ENCODE assay signal across 22 cellular contexts in the genomic region with DNA sequence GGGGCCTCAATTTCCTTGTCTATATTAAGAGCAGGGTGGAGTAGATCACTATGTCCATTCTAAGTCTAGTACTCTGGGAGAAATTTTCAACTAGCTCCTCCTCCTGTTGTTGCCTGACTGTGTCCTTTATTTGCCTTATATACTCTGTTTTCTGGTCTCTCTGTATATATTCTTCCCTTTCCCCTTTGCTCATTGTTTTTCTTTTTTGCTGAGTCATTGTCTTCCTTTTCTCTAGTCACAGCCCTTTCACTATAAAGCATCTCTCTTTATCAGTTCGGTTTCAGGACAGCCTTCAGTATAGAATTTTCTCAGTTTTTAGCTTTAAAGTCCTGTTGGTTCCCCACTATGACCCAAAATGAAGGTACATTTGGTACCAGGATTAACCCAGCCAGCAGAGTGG. TPM values are rescaled to one million over a fixed set of nuclear protein-coding genes. Genes with fewer than 3 reads are reported as not detected.
DNase-seq lines count a peak whose midpoint lies in the region; ATAC-seq, FAIRE-seq and TF ChIP-seq lines count a peak whose summit lies in the region.
"Had no signal": no experiment of that assay in that cellular context is flagged by ENCODE, and none has a peak within 500 bp of the region (broad histone marks: within the 10 kb centered on the region; RNA-seq: fewer than 3 reads in every experiment).

No MANE protein-coding gene starts in this region.

- H3K36me3 ChIP-seq in IMR-90 (ENCODE audit: control insufficient read depth, insufficient read depth, low read length) (no peaks in the 10 kb centered on the region), astrocyte (ENCODE audit: insufficient read depth, low read length) (no peaks in the 10 kb centered on the region), colonic mucosa (no peaks in the 10 kb centered on the region), mucosa of descending colon (ENCODE audit: low read depth) (no peaks in the 10 kb centered on the region)
- H3K36me3 ChIP-seq: SJCRH30 had no signal

- no TSS peak for BruUV-seq in IMR-90 (replicated peaks; lab: Mats Ljungman, UMichigan)

- no peak overlapping the region for H3K23ac ChIP-seq in IMR-90 (ENCODE audit: low read depth, low read length)

- DNase-seq in Caki2 (ENCODE audit: low read depth) (peak; percentile 41), IMR-90 (peak; percentile 39), astrocyte (ENCODE audit: low read depth) (peak; percentile 12), medulla oblongata (ENCODE audit: extremely low spot score) (peak; percentile 22), colonic mucosa (no peak), NCI-H82 (lab: John Stamatoyannopoulos, UW) (no peak), posterior vena cava (ENCODE audit: low spot score) (no peak), mucosa of descending colon (no peak)
- DNase-seq: activated CD4-positive, alpha-beta T cell treated with anti-CD3 and anti-CD28 coated beads for 48 hours; activated effector memory CD4-positive, alpha-beta T cell treated with anti-CD3 and anti-CD28 coated beads, Interleukin-2, amount 50 U/mL, for 16 hours; amniotic stem cell; cerebellar nuclear complex; Karpas-422; natural killer cell; NCI-H146; SJCRH30; T1000 had no signal

- in situ Hi-C loops in Caki2 (cut with HindIII; ENCODE audit: low pct_unique_long_range_greater_than_20kb, low sequenced_read_pairs): no loop called here
- in situ Hi-C loops in IMR-90 (cut with MboI; ENCODE audit: low sequenced_read_pairs): no loop called here

- H2BK5ac ChIP-seq in IMR-90 (ENCODE audit: low read depth, low read length, poor library complexity, severe bottlenecking): peak overlapping the region; percentile 49

- no peak overlapping the region for H2AK5ac ChIP-seq in IMR-90 (ENCODE audit: low read depth, low read length)

- H3K4me3 ChIP-seq in IMR-90 (ENCODE audit: insufficient read depth, low read depth, low read length): no peak overlapping the region
- no peak overlapping the region for H3K4me3 ChIP-seq in astrocyte (ENCODE audit: insufficient read depth, low read depth, low read length)
- H3K4me3 ChIP-seq in colonic mucosa: no peak overlapping the region
- H3K4me3 ChIP-seq in mucosa of descending colon: no peak overlapping the region
- H3K4me3 ChIP-seq: lung, SJCRH30 had no signal

- TF ChIP-seq RAD21 in IMR-90 (IDR thresholded peaks at IDR 0.05; ENCODE audit: low read length): no peak

- peaks cover 5% of the 10 kb centered on the region for H3K4me1 Mint-ChIP-seq in astrocyte (ENCODE audit: low read depth, unreplicated experiment)
- H3K4me1 Mint-ChIP-seq: natural killer cell; stimulated activated effector memory CD8-positive, alpha-beta T cell treated with anti-CD3 and anti-CD28 coated beads, Interleukin-12 subunit alpha, Interleukin-12 subunit beta, amount 100 ng/mL, for 72 hours had no signal

- peak overlapping the region; percentile 22 for H3K27ac Mint-ChIP-seq in astrocyte (ENCODE audit: unreplicated experiment)
- H3K27ac Mint-ChIP-seq: natural killer cell; stimulated activated effector memory CD8-positive, alpha-beta T cell treated with anti-CD3 and anti-CD28 coated beads, Interleukin-12 subunit alpha, Interleukin-12 subunit beta, amount 100 ng/mL, for 72 hours had no signal

- no peak overlapping the region for H3K4me3 Mint-ChIP-seq in astrocyte (ENCODE audit: unreplicated experiment)
- H3K4me3 Mint-ChIP-seq: natural killer cell; stimulated activated effector memory CD8-positive, alpha-beta T cell treated with anti-CD3 and anti-CD28 coated beads, Interleukin-12 subunit alpha, Interleukin-12 subunit beta, amount 100 ng/mL, for 72 hours had no signal

- no peak overlapping the region for H4K91ac ChIP-seq in IMR-90 (ENCODE audit: insufficient read depth, low read depth, low read length)

- H3K9me3 ChIP-seq in IMR-90 (ENCODE audit: control insufficient read depth, insufficient read depth, low read length): no peaks in the 10 kb centered on the region
- H3K9me3 ChIP-seq in astrocyte (ENCODE audit: insufficient read depth, low read depth, low read length): no peaks in the 10 kb centered on the region
- no peaks in the 10 kb centered on the region for H3K9me3 ChIP-seq in colonic mucosa
- no peaks in the 10 kb centered on the region for H3K9me3 ChIP-seq in mucosa of descending colon
- H3K9me3 ChIP-seq: SJCRH30 had no signal

- H4K5ac ChIP-seq in IMR-90 (ENCODE audit: low read depth, low read length): peak overlapping the region; percentile 95

- H2AFZ ChIP-seq in IMR-90 (replicated peaks; ENCODE audit: low read length, poor library complexity) (no peak overlapping the region), astrocyte (ENCODE audit: low read depth, low read length) (peak overlapping the region; percentile 59)

- H3K27ac ChIP-seq in IMR-90 (ENCODE audit: insufficient read depth, low read length): 0 out of 2 replicates have a peak overlapping the region, but pooled peaks have one; percentile 34
- H3K27ac ChIP-seq in astrocyte (ENCODE audit: low read depth, low read length): no peak overlapping the region
- no peak overlapping the region for H3K27ac ChIP-seq in colonic mucosa
- H3K27ac ChIP-seq: HL-60, SJCRH30 had no signal

- no peak overlapping the region for H3K56ac ChIP-seq in IMR-90 (ENCODE audit: extremely low read depth, insufficient read depth, low read length)

- H3K27me3 ChIP-seq in IMR-90 (ENCODE audit: control insufficient read depth, insufficient read depth, low read length): no peaks in the 10 kb centered on the region
- H3K27me3 ChIP-seq in astrocyte (ENCODE audit: insufficient read depth, low read length): no peaks in the 10 kb centered on the region
- no peaks in the 10 kb centered on the region for H3K27me3 ChIP-seq in colonic mucosa
- H3K27me3 ChIP-seq: SJCRH30 had no signal

- H3K79me1 ChIP-seq in IMR-90 (ENCODE audit: low read depth in 1 of 2, low read length in 2 of 2): no peaks in the 10 kb centered on the region

- peak; percentile 59 for ATAC-seq in IMR-90 (ENCODE audit: low read depth)
- ATAC-seq in mucosa of descending colon: no peak
- ATAC-seq: natural killer cell; stimulated activated effector memory CD8-positive, alpha-beta T cell treated with anti-CD3 and anti-CD28 coated beads, Interleukin-12 subunit alpha, Interleukin-12 subunit beta, amount 100 ng/mL, for 72 hours had no signal

- H3K9ac ChIP-seq in IMR-90 (ENCODE audit: low read depth, low read length): no peak overlapping the region
- H3K9ac ChIP-seq in astrocyte (ENCODE audit: low read length): no peak overlapping the region
- H3K9ac ChIP-seq in colonic mucosa (ENCODE audit: low read depth in 2 of 2, low read length in 2 of 2): no peak overlapping the region

- peak overlapping the region; percentile 84 for H3K18ac ChIP-seq in IMR-90 (ENCODE audit: low read depth, low read length)

- intact Hi-C loops in IMR-90 (cut with micrococcal nuclease) (no loop called here), colonic mucosa (cut with DNase I) (no loop called here), posterior vena cava (cut with DNase I) (no loop called here), mucosa of descending colon (cut with DNase I, micrococcal nuclease) (no loop called here)

- no peak overlapping the region for H2AK9ac ChIP-seq in IMR-90 (replicated peaks; ENCODE audit: low read depth, low read length, poor library complexity)

- FAIRE-seq in astrocyte (lab: Jason Lieb, UNC): no peak
- FAIRE-seq: GM12892, H54 had no signal

- CTCF ChIA-PET in IMR-90 (lab: Yijun Ruan, JAX): interaction anchor here (1.2 kb wide), 1 partner anchor 42 kb away, joined by 3 read pairs; no protein-coding TSS in a partner anchor

- peak overlapping the region; percentile 65; the same call in 1 of the 2 replicates for H3K14ac ChIP-seq in IMR-90 (replicated peaks; ENCODE audit: low read depth, low read length)

- peaks cover 4% of the 10 kb centered on the region for H3K4me1 ChIP-seq in IMR-90 (ENCODE audit: control insufficient read depth, insufficient read depth, low read length)
- H3K4me1 ChIP-seq in astrocyte (ENCODE audit: insufficient read depth, low read length): no peaks in the 10 kb centered on the region
- no peaks in the 10 kb centered on the region for H3K4me1 ChIP-seq in colonic mucosa
- no peaks in the 10 kb centered on the region for H3K4me1 ChIP-seq in mucosa of descending colon (ENCODE audit: low read depth)

- H3K36me3 Mint-ChIP-seq in astrocyte (ENCODE audit: low read depth, unreplicated experiment): no peaks in the 10 kb centered on the region
- H3K36me3 Mint-ChIP-seq: natural killer cell; stimulated activated effector memory CD8-positive, alpha-beta T cell treated with anti-CD3 and anti-CD28 coated beads, Interleukin-12 subunit alpha, Interleukin-12 subunit beta, amount 100 ng/mL, for 72 hours had no signal

- peak overlapping the region in 1 of 2 experiments; percentile 44; a peak in 2 of 4 replicates for H4K8ac ChIP-seq in IMR-90 (ENCODE audit: low read depth in 2 of 2, low read length in 2 of 2)

- 0 out of 3 replicates have a peak overlapping the region, but pooled peaks have one; percentile 32 for H2BK15ac ChIP-seq in IMR-90 (ENCODE audit: low read depth, low read length)

- peak overlapping the region; percentile 81; the same call in 1 of the 2 replicates for H2BK20ac ChIP-seq in IMR-90 (ENCODE audit: low read depth, low read length)

- 0 out of 2 replicates have a peak, but pooled peaks cover 3% of the 10 kb centered on the region for H3K9me1 ChIP-seq in IMR-90 (ENCODE audit: insufficient read depth, low read length)

- TF ChIP-seq POLR2A in IMR-90 (IDR thresholded peaks at IDR 0.05; ENCODE audit: low read depth, low read length): no peak

- peak overlapping the region; percentile 20; the same call in 1 of the 2 replicates for H3K4ac ChIP-seq in IMR-90 (ENCODE audit: low read depth, low read length)

- no CpG with 5 or more reads among the region's 1 CpG for WGBS in IMR-90 (ENCODE audit: extremely low coverage in 2 of 2, insufficient read length in 1 of 2), 2 experiments

- H3K27me3 Mint-ChIP-seq in astrocyte (ENCODE audit: low read depth, unreplicated experiment): no peaks in the 10 kb centered on the region

- H4K20me1 ChIP-seq in IMR-90 (ENCODE audit: insufficient read depth, low read length): no peaks in the 10 kb centered on the region
- H4K20me1 ChIP-seq in astrocyte (ENCODE audit: insufficient read depth, low read length): no peaks in the 10 kb centered on the region

- dilution Hi-C loops in IMR-90 (cut with HindIII; ENCODE audit: low sequenced_read_pairs, unreplicated experiment): no loop called here

- peak overlapping the region; percentile 81 for H2BK120ac ChIP-seq in IMR-90 (ENCODE audit: low read depth, low read length)

- H3K79me2 ChIP-seq in astrocyte (ENCODE audit: insufficient read depth, low read length): no peaks in the 10 kb centered on the region

- H3K4me2 ChIP-seq in IMR-90 (ENCODE audit: low read depth, low read length) (peak overlapping the region; percentile 46; the same call in 1 of the 2 replicates), astrocyte (ENCODE audit: low read length) (peak overlapping the region; percentile 11)

- H3K9me3 Mint-ChIP-seq in astrocyte (ENCODE audit: unreplicated experiment): no peaks in the 10 kb centered on the region

- POLR2A ChIA-PET in IMR-90 (lab: Charles Lee; ENCODE audit: unreplicated experiment): no interaction called here

- TF ChIP-seq CTCF in IMR-90 (conservative IDR thresholded peaks at IDR 0.05; ENCODE audit: low read depth, low read length): no peak
- TF ChIP-seq CTCF in astrocyte (IDR thresholded peaks at IDR 0.05; ENCODE audit: insufficient read depth, low read depth, low read length): no peak
- no peak for TF ChIP-seq CTCF in colonic mucosa (IDR thresholded peaks at IDR 0.05)
- TF ChIP-seq CTCF in mucosa of descending colon (IDR thresholded peaks at IDR 0.05): no peak

RNA-seq across cellular contexts. Expression of gene CDH6, which starts 44.4 kb away (rescaled TPM):
- total RNA-seq in Caki2 (2014; rRNA removed; shearing (Covaris generic); ENCODE audit: low replicate concordance): 76.6 and 83.8 TPM in 2 replicates
- total RNA-seq in IMR-90 (2012; rRNA removed) (211 and 232 TPM in 2 replicates), astrocyte (90.1 and 106 TPM in 2 replicates), colonic mucosa (1 to 10 TPM in 1 of 2 donors, under 1 TPM in 1; 0.52 to 2.0 TPM), posterior vena cava (1 to 10 TPM; 6.0 to 7.6 TPM), mucosa of descending colon (1 to 10 TPM in 2 of 3 donors, under 1 TPM in 1; 0.81 to 3.2 (median 1.2) TPM)
- 69.1 and 72.2 TPM in 2 replicates for polyA plus RNA-seq in IMR-90 (2012; rRNA removed)
- 21.5 and 33.5 TPM in 2 replicates for polyA plus RNA-seq in IMR-90 (2012; cell fraction: cytosol; rRNA removed)
- 22.6 and 44.0 TPM in 2 replicates for polyA plus RNA-seq in IMR-90 (2012; cell fraction: nucleus; rRNA removed; ENCODE audit: low replicate concordance)
- total RNA-seq: natural killer cell had no signal

Comparison
In these comparisons a context has a peak if more than half of its experiments do, and no peak if none do; other contexts are left out.
1. DNase-seq: peak in Caki2 (single experiment), IMR-90 (single experiment), astrocyte (single experiment) and medulla oblongata (single experiment); none in colonic mucosa (single experiment), NCI-H82 (single experiment), posterior vena cava (single experiment) and mucosa of descending colon (0 of 3).